Comparison of ENCODE assay signal across 1 cellular context in genomic region chr3:143443851-143444331, GRCh38.
TF ChIP-seq lines count a peak whose summit lies in the region.

No MANE protein-coding gene starts in this region.

TF ChIP-seq in HepG2, 621 proteins besides CTCF, POLR2A, EP300 and RAD21 (continued from another document):
- TF ChIP-seq PRDM15 (CRISPR knock-in tag; IDR thresholded peaks at IDR 0.05) (no peak), ZNF17 (CRISPR knock-in tag; IDR thresholded peaks at IDR 0.05) (no peak), IRF2 (CRISPR knock-in tag; IDR thresholded peaks at IDR 0.05) (no peak), ZNF761 (CRISPR knock-in tag; conservative IDR thresholded peaks at IDR 0.05) (no peak), ZBTB38 (CRISPR knock-in tag; IDR thresholded peaks at IDR 0.05) (no peak), EED (CRISPR knock-in tag; IDR thresholded peaks at IDR 0.05) (no peak), POLR2AphosphoS2 (IDR thresholded peaks at IDR 0.05; ENCODE audit: low read depth, low read length) (no peak), U2AF2 (IDR thresholded peaks at IDR 0.05; ENCODE audit: low read depth, low read length) (no peak)
